In the genomic region with DNA sequence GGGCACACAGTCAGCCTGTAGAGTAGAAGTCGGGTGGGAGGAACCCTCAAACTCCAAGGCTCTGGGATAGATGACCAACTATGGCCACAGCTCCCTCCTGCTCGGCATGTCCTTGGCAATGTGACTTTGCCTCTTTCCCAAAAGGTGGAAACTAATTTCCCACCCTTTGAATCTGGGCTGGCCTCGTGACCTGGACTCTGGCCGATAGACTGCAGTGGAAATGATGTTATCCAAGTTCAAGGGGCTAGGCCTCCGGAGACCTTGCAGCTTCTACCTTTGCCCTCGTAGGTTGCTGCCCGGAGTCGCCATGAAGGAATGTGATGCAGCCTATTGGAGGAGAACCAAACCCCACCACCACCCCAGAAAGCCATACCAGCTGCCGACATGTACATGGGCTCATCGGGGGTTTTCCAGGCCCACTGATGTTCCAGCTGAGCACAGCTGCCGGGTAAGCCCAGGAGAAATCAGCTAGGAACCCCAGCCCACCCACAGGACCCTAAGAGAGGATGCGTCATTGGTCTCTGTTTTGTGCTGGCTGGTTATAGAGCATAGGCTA, we compare ENCODE assay signal across 1 cellular context.
TF ChIP-seq lines count a peak whose summit lies in the region.

No MANE protein-coding gene starts in this region.

TF ChIP-seq in HepG2, 621 proteins besides CTCF, POLR2A, EP300 and RAD21 (continued from another document):
- TF ChIP-seq, protein P1, sequence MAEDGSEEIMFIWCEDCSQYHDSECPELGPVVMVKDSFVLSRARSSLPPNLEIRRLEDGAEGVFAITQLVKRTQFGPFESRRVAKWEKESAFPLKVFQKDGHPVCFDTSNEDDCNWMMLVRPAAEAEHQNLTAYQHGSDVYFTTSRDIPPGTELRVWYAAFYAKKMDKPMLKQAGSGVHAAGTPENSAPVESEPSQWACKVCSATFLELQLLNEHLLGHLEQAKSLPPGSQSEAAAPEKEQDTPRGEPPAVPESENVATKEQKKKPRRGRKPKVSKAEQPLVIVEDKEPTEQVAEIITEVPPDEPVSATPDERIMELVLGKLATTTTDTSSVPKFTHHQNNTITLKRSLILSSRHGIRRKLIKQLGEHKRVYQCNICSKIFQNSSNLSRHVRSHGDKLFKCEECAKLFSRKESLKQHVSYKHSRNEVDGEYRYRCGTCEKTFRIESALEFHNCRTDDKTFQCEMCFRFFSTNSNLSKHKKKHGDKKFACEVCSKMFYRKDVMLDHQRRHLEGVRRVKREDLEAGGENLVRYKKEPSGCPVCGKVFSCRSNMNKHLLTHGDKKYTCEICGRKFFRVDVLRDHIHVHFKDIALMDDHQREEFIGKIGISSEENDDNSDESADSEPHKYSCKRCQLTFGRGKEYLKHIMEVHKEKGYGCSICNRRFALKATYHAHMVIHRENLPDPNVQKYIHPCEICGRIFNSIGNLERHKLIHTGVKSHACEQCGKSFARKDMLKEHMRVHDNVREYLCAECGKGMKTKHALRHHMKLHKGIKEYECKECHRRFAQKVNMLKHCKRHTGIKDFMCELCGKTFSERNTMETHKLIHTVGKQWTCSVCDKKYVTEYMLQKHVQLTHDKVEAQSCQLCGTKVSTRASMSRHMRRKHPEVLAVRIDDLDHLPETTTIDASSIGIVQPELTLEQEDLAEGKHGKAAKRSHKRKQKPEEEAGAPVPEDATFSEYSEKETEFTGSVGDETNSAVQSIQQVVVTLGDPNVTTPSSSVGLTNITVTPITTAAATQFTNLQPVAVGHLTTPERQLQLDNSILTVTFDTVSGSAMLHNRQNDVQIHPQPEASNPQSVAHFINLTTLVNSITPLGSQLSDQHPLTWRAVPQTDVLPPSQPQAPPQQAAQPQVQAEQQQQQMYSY (CRISPR knock-in tag; IDR thresholded peaks at IDR 0.05) = no peak
- no peak for TF ChIP-seq MEIS1 (CRISPR knock-in tag; IDR thresholded peaks at IDR 0.05; ENCODE audit: borderline replicate concordance)
- peak; percentile 66 for TF ChIP-seq RARA (CRISPR knock-in tag; IDR thresholded peaks at IDR 0.05)
- TF ChIP-seq ZFP36L1 (CRISPR knock-in tag; IDR thresholded peaks at IDR 0.05) = no peak
- 0 out of 2 replicates have a peak, but pooled peaks have one; percentile 22 for TF ChIP-seq ZGPAT (CRISPR knock-in tag; IDR thresholded peaks at IDR 0.05)
- no peak for TF ChIP-seq ZNF670 (CRISPR knock-in tag; IDR thresholded peaks at IDR 0.05; ENCODE audit: borderline replicate concordance)
- TF ChIP-seq MIXL1 (CRISPR knock-in tag; IDR thresholded peaks at IDR 0.05) = no peak
- peak; percentile 31; the same call in 1 of the 2 replicates for TF ChIP-seq ZNF563 (CRISPR knock-in tag; IDR thresholded peaks at IDR 0.05)
- no peak for TF ChIP-seq SIX1 (CRISPR knock-in tag; IDR thresholded peaks at IDR 0.05; ENCODE audit: borderline replicate concordance)
- peak; percentile 39 for TF ChIP-seq TEAD3 (CRISPR knock-in tag; optimal IDR thresholded peaks at IDR 0.05; ENCODE audit: borderline replicate concordance)
- TF ChIP-seq, protein P2, sequence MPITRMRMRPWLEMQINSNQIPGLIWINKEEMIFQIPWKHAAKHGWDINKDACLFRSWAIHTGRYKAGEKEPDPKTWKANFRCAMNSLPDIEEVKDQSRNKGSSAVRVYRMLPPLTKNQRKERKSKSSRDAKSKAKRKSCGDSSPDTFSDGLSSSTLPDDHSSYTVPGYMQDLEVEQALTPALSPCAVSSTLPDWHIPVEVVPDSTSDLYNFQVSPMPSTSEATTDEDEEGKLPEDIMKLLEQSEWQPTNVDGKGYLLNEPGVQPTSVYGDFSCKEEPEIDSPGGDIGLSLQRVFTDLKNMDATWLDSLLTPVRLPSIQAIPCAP (CRISPR knock-in tag; IDR thresholded peaks at IDR 0.05; ENCODE audit: low read depth) = no peak
- TF ChIP-seq HOXD1 (CRISPR knock-in tag; IDR thresholded peaks at IDR 0.05) = no peak
- no peak for TF ChIP-seq NKX3-1 (CRISPR knock-in tag; IDR thresholded peaks at IDR 0.05)
- TF ChIP-seq, protein P3, sequence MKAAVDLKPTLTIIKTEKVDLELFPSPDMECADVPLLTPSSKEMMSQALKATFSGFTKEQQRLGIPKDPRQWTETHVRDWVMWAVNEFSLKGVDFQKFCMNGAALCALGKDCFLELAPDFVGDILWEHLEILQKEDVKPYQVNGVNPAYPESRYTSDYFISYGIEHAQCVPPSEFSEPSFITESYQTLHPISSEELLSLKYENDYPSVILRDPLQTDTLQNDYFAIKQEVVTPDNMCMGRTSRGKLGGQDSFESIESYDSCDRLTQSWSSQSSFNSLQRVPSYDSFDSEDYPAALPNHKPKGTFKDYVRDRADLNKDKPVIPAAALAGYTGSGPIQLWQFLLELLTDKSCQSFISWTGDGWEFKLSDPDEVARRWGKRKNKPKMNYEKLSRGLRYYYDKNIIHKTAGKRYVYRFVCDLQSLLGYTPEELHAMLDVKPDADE (CRISPR knock-in tag; IDR thresholded peaks at IDR 0.05) = no peak
- TF ChIP-seq MTA1 (CRISPR knock-in tag; IDR thresholded peaks at IDR 0.05; ENCODE audit: borderline replicate concordance) = 0 out of 2 replicates have a peak, but pooled peaks have one; percentile 1
- TF ChIP-seq HNF4A (CRISPR knock-in tag; IDR thresholded peaks at IDR 0.05) = peak; percentile 83
- peak in 1 of 2 experiments; percentile 43; a peak in 1 of 4 replicates for TF ChIP-seq NR2F1 (CRISPR knock-in tag; IDR thresholded peaks at IDR 0.05)
- TF ChIP-seq KLF12 (CRISPR knock-in tag; IDR thresholded peaks at IDR 0.05; ENCODE audit: borderline replicate concordance) = no peak
